28 cellular contexts compared by ENCODE assay signal in genomic region chr2:42765686-42766085, GRCh38. TPM values are rescaled to one million over a fixed set of nuclear protein-coding genes. Genes with fewer than 3 reads are reported as not detected.
"Had no signal": no experiment of that assay in that cellular context is flagged by ENCODE, and none has a peak within 500 bp of the region (broad histone marks: within the 10 kb centered on the region; RNA-seq: fewer than 3 reads in every experiment).

No MANE protein-coding gene starts in this region.

- H3K4me3 ChIP-seq: dorsolateral prefrontal cortex, esophagus muscularis mucosa, gastrocnemius medialis, heart right ventricle, left lung, lower lobe of right lung, neural progenitor cell, psoas muscle, right lobe of liver, testis, tibial nerve, upper lobe of right lung had no signal

- H3K27me3 Mint-ChIP-seq: memory B cell; stimulated activated naive CD8-positive, alpha-beta T cell treated with anti-CD3 and anti-CD28 coated beads, Interleukin-15, Interleukin-2, amounts not matched to agents 100 ng/mL and 50 ng/mL, for 24 hours had no signal

- H3K79me2 ChIP-seq: parathyroid adenoma had no signal

- H3K4me1 ChIP-seq: esophagus muscularis mucosa, gastrocnemius medialis, lower lobe of right lung, neural progenitor cell, parathyroid adenoma, psoas muscle, right lobe of liver, testis, tibial nerve, upper lobe of right lung had no signal

- H3K4me2 ChIP-seq: neural progenitor cell had no signal

- H2AFZ ChIP-seq: neural progenitor cell, parathyroid adenoma had no signal

- H3K4me1 Mint-ChIP-seq: mesothelial cell of epicardium had no signal

- H3K36me3 ChIP-seq: gastrocnemius medialis, heart right ventricle, left lung, lower lobe of right lung, neural progenitor cell, upper lobe of right lung had no signal

- H3K9me3 ChIP-seq: esophagus muscularis mucosa, gastrocnemius medialis, heart right ventricle, left lung, lower lobe of right lung, psoas muscle, right lobe of liver, testis, tibial nerve, upper lobe of right lung had no signal

- H3K4me3 Mint-ChIP-seq: memory B cell; mesothelial cell of epicardium; natural killer cell; neural progenitor cell; stimulated activated effector memory CD8-positive, alpha-beta T cell treated with anti-CD3 and anti-CD28 coated beads, Interleukin-12 subunit alpha, Interleukin-12 subunit beta, amount 100 ng/mL, for 72 hours; stimulated activated naive CD8-positive, alpha-beta T cell treated with anti-CD3 and anti-CD28 coated beads, Interleukin-15, Interleukin-2, amounts not matched to agents 100 ng/mL and 50 ng/mL, for 24 hours had no signal

- H3K27me3 ChIP-seq: dorsolateral prefrontal cortex, esophagus muscularis mucosa, gastrocnemius medialis, heart right ventricle, left lung, neural progenitor cell, right lobe of liver, testis, tibial nerve, upper lobe of right lung had no signal

- H3K9ac ChIP-seq: neural progenitor cell, parathyroid adenoma had no signal

- H3K27ac Mint-ChIP-seq: memory B cell; mesothelial cell of epicardium; natural killer cell; neural progenitor cell; stimulated activated naive CD8-positive, alpha-beta T cell treated with anti-CD3 and anti-CD28 coated beads, Interleukin-15, Interleukin-2, amounts not matched to agents 100 ng/mL and 50 ng/mL, for 24 hours had no signal

- H3K27ac ChIP-seq: epithelial cell of prostate, esophagus muscularis mucosa, gastrocnemius medialis, heart right ventricle, left lung, lower lobe of right lung, neural progenitor cell, parathyroid adenoma, psoas muscle, right lobe of liver, testis, tibial nerve, upper lobe of right lung had no signal

- DNase-seq: cortex of kidney; dorsolateral prefrontal cortex; effector CD8-positive, alpha-beta T cell; gastrocnemius medialis; heart right ventricle; hypothalamus; left lung; lower lobe of right lung; natural killer cell; occipital lobe; psoas muscle; retina; right lobe of liver; stimulated activated CD4-positive, alpha-beta T cell treated with anti-CD3 and anti-CD28 coated beads, Interleukin-4, amount 100 ng/mL, for 1 hour; stimulated activated CD8-positive, alpha-beta memory T cell treated with anti-CD3 and anti-CD28 coated beads, Interleukin-4, amount 100 ng/mL, for 48 hours; testis; upper lobe of right lung had no signal

- H3K9me3 Mint-ChIP-seq: memory B cell; mesothelial cell of epicardium; natural killer cell; neural progenitor cell; stimulated activated effector memory CD8-positive, alpha-beta T cell treated with anti-CD3 and anti-CD28 coated beads, Interleukin-12 subunit alpha, Interleukin-12 subunit beta, amount 100 ng/mL, for 72 hours; stimulated activated naive CD8-positive, alpha-beta T cell treated with anti-CD3 and anti-CD28 coated beads, Interleukin-15, Interleukin-2, amounts not matched to agents 100 ng/mL and 50 ng/mL, for 24 hours had no signal

- H3K36me3 Mint-ChIP-seq: natural killer cell; stimulated activated effector memory CD8-positive, alpha-beta T cell treated with anti-CD3 and anti-CD28 coated beads, Interleukin-12 subunit alpha, Interleukin-12 subunit beta, amount 100 ng/mL, for 72 hours had no signal

RNA-seq across cellular contexts. Expression of gene OXER1, which starts 1.8 kb away (rescaled TPM):
- total RNA-seq: occipital lobe had no signal
- polyA plus RNA-seq: keratinocyte had no signal

RNA-seq across cellular contexts. Expression of gene HAAO, which starts 26.7 kb away (rescaled TPM):
- total RNA-seq: myocyte had no signal
